Comparison of ENCODE assay signal across 14 cellular contexts in the genomic region with DNA sequence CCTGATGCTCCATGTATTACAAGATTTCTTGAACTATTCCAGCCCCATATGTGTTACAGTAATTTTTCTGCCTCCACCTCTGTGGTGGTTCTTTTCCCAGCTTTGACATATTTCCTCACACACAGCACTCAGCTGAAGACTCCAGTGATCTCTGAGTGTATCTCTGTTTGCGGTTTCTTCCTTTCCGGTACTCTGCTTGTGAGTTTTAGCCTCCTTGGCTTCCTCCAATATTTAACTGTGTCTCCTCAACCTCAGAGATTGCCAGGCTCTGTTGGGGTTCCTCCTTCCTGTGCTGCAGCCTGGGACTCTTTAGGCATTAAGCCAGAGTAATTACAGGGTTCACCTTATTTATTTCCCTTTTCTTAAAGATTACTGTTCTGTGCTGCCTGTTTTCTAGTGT.
A peak's percentile ranks its signal among the peaks of the same experiment; 100 is the strongest.
DNase-seq lines count a peak whose midpoint lies in the region; ATAC-seq and TF ChIP-seq lines count a peak whose summit lies in the region.
"Had no signal": no experiment of that assay in that cellular context is flagged by ENCODE, and none has a peak within 500 bp of the region (broad histone marks: within the 10 kb centered on the region; RNA-seq: fewer than 3 reads in every experiment).

No MANE protein-coding gene starts in this region.

- peaks cover 39% of the 10 kb centered on the region for H3K36me3 Mint-ChIP-seq in T-helper 1 cell treated with Interleukin-12 subunit alpha and Interleukin-12 subunit beta and Interleukin-4 antibody, amounts not matched to agents 30 μg/mL and 1 μg/mL, for 36 hours (ENCODE audit: low read depth)
- H3K36me3 Mint-ChIP-seq in activated B cell treated with CpG ODN at 0.5 μM for 24 hours (ENCODE audit: low read depth): peaks cover 95% of the 10 kb centered on the region
- H3K36me3 Mint-ChIP-seq in naive B cell: peaks cover 26 to 28% of the 10 kb centered on the region in 2 donors

- H3K4me1 Mint-ChIP-seq in T-helper 1 cell treated with Interleukin-12 subunit alpha and Interleukin-12 subunit beta and Interleukin-4 antibody, amounts not matched to agents 30 μg/mL and 1 μg/mL, for 36 hours (ENCODE audit: low read depth): peaks cover 44% of the 10 kb centered on the region
- peaks cover 48% of the 10 kb centered on the region for H3K4me1 Mint-ChIP-seq in activated B cell treated with CpG ODN at 0.5 μM for 24 hours
- peaks cover 11 to 34% (median 28%) of the 10 kb centered on the region in 3 donors for H3K4me1 Mint-ChIP-seq in naive B cell
- H3K4me1 Mint-ChIP-seq: brain had no signal

- CTCF ChIA-PET in activated B cell treated with CpG ODN at 0.5 μM for 24 hours (lab: Charles Lee): no interaction called here

- no peaks in the 10 kb centered on the region for H3K27me3 ChIP-seq in HL-60 (ENCODE audit: insufficient read depth, poor library complexity, severe bottlenecking)
- H3K27me3 ChIP-seq: gastrocnemius medialis had no signal

- peak overlapping the region; percentile 25 for H3K4me3 Mint-ChIP-seq in T-helper 1 cell treated with Interleukin-12 subunit alpha and Interleukin-12 subunit beta and Interleukin-4 antibody, amounts not matched to agents 30 μg/mL and 1 μg/mL, for 36 hours
- peak overlapping the region; percentile 38 for H3K4me3 Mint-ChIP-seq in activated B cell treated with CpG ODN at 0.5 μM for 24 hours
- no peak overlapping the region for H3K4me3 Mint-ChIP-seq in naive B cell
- H3K4me3 Mint-ChIP-seq: brain had no signal

- no peaks in the 10 kb centered on the region for H3K27me3 Mint-ChIP-seq in T-helper 1 cell treated with Interleukin-12 subunit alpha and Interleukin-12 subunit beta and Interleukin-4 antibody, amounts not matched to agents 30 μg/mL and 1 μg/mL, for 36 hours (ENCODE audit: low read depth)
- no peaks in the 10 kb centered on the region for H3K27me3 Mint-ChIP-seq in activated B cell treated with CpG ODN at 0.5 μM for 24 hours
- H3K27me3 Mint-ChIP-seq in naive B cell: no peaks in the 10 kb centered on the region
- H3K27me3 Mint-ChIP-seq: brain had no signal

- no peak for TF ChIP-seq CTCF in HL-60 (IDR thresholded peaks at IDR 0.05; ENCODE audit: insufficient read depth, low read length)
- TF ChIP-seq CTCF in activated B cell treated with CpG ODN at 0.5 μM for 24 hours (IDR thresholded peaks at IDR 0.05): no peak

- H3K27ac ChIP-seq in HL-60 (replicated peaks): no peak overlapping the region
- H3K27ac ChIP-seq: A549, gastrocnemius medialis, skin epidermis had no signal

- no peaks in the 10 kb centered on the region for H3K9me3 Mint-ChIP-seq in T-helper 1 cell treated with Interleukin-12 subunit alpha and Interleukin-12 subunit beta and Interleukin-4 antibody, amounts not matched to agents 30 μg/mL and 1 μg/mL, for 36 hours
- peaks cover 2% of the 10 kb centered on the region for H3K9me3 Mint-ChIP-seq in activated B cell treated with CpG ODN at 0.5 μM for 24 hours
- peaks cover 0 to 6% (median 0%) of the 10 kb centered on the region in 7 donors for H3K9me3 Mint-ChIP-seq in naive B cell

- no peak overlapping the region for H3K4me3 ChIP-seq in HL-60 (replicated peaks; ENCODE audit: insufficient read depth, low read length)
- H3K4me3 ChIP-seq: A549, gastrocnemius medialis, skin epidermis had no signal

- intact Hi-C loops in activated B cell treated with CpG ODN at 0.5 μM for 24 hours (cut with micrococcal nuclease): no loop called here

- peak overlapping the region; percentile 55 for H3K27ac Mint-ChIP-seq in T-helper 1 cell treated with Interleukin-12 subunit alpha and Interleukin-12 subunit beta and Interleukin-4 antibody, amounts not matched to agents 30 μg/mL and 1 μg/mL, for 36 hours
- no peak overlapping the region for H3K27ac Mint-ChIP-seq in activated B cell treated with CpG ODN at 0.5 μM for 24 hours
- peak overlapping the region in 4 of 6 donors; percentile 27 to 91 (median 40) for H3K27ac Mint-ChIP-seq in naive B cell
- H3K27ac Mint-ChIP-seq: brain had no signal

- DNase-seq in T-helper 1 cell (no peak), HL-60 (ENCODE audit: low read depth in 1 of 2, low spot score in 1 of 2) (peak; percentile 20 to 83), activated B cell treated with CpG ODN at 0.5 μM for 24 hours (no peak), naive B cell (no peak), cerebellar nuclear complex (lab: John Stamatoyannopoulos, UW) (no peak), medulla oblongata (ENCODE audit: extremely low spot score) (no peak), NCI-H524 (lab: John Stamatoyannopoulos, UW) (no peak)
- DNase-seq: gastrocnemius medialis, mesendoderm, NCI-H526 treated with DMSO at 0.1 percent for 48 hours had no signal

- no peak for ATAC-seq in activated B cell treated with CpG ODN at 0.5 μM for 24 hours (ENCODE audit: low read depth)
- no peak for ATAC-seq in naive B cell (ENCODE audit: low read depth in 2 of 2)
- ATAC-seq: A549, gastrocnemius medialis had no signal

- POLR2A ChIA-PET in activated B cell treated with CpG ODN at 0.5 μM for 24 hours (lab: Charles Lee): interaction anchor here (0.7 to 1.0 kb wide), 2 partner anchors 10 to 74 kb away, joined by 4 read pairs; no protein-coding TSS in a partner anchor

Comparison
In these comparisons a context has a peak if more than half of its experiments do, and no peak if none do; other contexts are left out.
1. H3K4me3 Mint-ChIP-seq: peak in T-helper 1 cell treated with Interleukin-12 subunit alpha and Interleukin-12 subunit beta and Interleukin-4 antibody, amounts not matched to agents 30 μg/mL and 1 μg/mL, for 36 hours (single experiment) and activated B cell treated with CpG ODN at 0.5 μM for 24 hours (single experiment); none in naive B cell (0 of 8).
2. DNase-seq: peak in HL-60 (2 of 2); none in T-helper 1 cell (0 of 5), activated B cell treated with CpG ODN at 0.5 μM for 24 hours (single experiment), naive B cell (single experiment), cerebellar nuclear complex (0 of 2), medulla oblongata (single experiment) and NCI-H524 (0 of 2).